In the genomic region with DNA sequence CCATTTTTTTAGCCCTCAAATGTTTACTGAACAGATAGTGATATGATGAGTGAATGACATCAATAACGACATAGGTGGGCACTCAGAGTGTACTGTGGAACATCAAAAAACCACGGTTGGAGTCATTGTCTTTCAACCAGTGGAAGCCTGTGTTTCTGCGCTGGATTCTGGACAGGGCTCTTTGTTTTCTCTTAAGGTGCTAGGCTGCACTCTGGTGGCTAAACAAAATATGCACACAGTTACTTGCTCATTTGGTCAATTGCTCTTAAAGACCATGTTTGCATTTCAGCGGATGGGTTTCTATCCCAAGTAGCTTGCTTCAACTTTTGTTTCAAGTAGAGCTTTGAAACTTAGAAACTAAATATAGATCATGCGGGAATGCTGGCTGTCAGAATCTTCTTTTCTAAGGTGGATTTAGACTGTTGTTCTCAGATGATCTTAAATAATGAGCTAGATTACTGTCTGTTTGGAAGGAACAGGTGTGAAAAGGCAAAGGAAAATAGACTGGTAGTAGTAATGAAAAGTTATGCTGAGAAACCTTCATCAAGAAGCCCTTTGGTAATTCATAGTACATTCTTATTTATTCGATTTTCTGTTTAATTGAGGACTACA, we compare ENCODE assay signal across 8 cellular contexts. TPM values are rescaled to one million over a fixed set of nuclear protein-coding genes. Genes with fewer than 3 reads are reported as not detected.
DNase-seq lines count a peak whose midpoint lies in the region; ATAC-seq lines count a peak whose summit lies in the region.

No MANE protein-coding gene starts in this region.

- no peak overlapping the region for H3K23ac ChIP-seq in neuronal stem cell (ENCODE audit: low read depth, low read length, poor library complexity)

- no peaks in the 10 kb centered on the region for H3K27me3 ChIP-seq in neuronal stem cell (ENCODE audit: control insufficient read depth in 3 of 3, insufficient read depth in 3 of 3, low read depth in 1 of 3, low read length in 3 of 3)

- H3K27me3 Mint-ChIP-seq in activated CD8-positive, alpha-beta T cell treated with anti-CD3 and anti-CD28 coated beads, Interleukin-2, amount 10 ng/mL, durations not matched to agents 7 days and 5 days (ENCODE audit: low read depth): no peaks in the 10 kb centered on the region

- no peak overlapping the region for H2AK5ac ChIP-seq in neuronal stem cell (ENCODE audit: low read depth, low read length)

- H2AFZ ChIP-seq in neuronal stem cell (ENCODE audit: low read length): no peak overlapping the region

- no peaks in the 10 kb centered on the region for H3K4me1 ChIP-seq in neuronal stem cell (ENCODE audit: control insufficient read depth in 2 of 2, insufficient read depth in 1 of 2, low read depth in 1 of 2, low read length in 2 of 2)

- H3K9ac ChIP-seq in neuronal stem cell (ENCODE audit: low read depth, low read length, poor library complexity): no peak overlapping the region

- H2BK5ac ChIP-seq in neuronal stem cell (ENCODE audit: low read length): no peak overlapping the region

- H3K4me3 Mint-ChIP-seq in activated CD8-positive, alpha-beta T cell treated with anti-CD3 and anti-CD28 coated beads, Interleukin-2, amount 10 ng/mL, durations not matched to agents 7 days and 5 days: no peak overlapping the region

- H3K36me3 Mint-ChIP-seq in activated CD8-positive, alpha-beta T cell treated with anti-CD3 and anti-CD28 coated beads, Interleukin-2, amount 10 ng/mL, durations not matched to agents 7 days and 5 days (ENCODE audit: low read depth): no peaks in the 10 kb centered on the region

- peaks cover 24 to 92% of the 10 kb centered on the region in 2 donors for H3K36me3 ChIP-seq in neuronal stem cell (replicated peaks in 1 of 2; ENCODE audit: control insufficient read depth in 2 of 2, insufficient read depth in 2 of 2, low read length in 2 of 2)

- no peak overlapping the region for H3K18ac ChIP-seq in neuronal stem cell (ENCODE audit: low read length)

- no peak overlapping the region for H3K27ac Mint-ChIP-seq in activated CD8-positive, alpha-beta T cell treated with anti-CD3 and anti-CD28 coated beads, Interleukin-2, amount 10 ng/mL, durations not matched to agents 7 days and 5 days

- no peaks in the 10 kb centered on the region for H3K9me3 Mint-ChIP-seq in activated CD8-positive, alpha-beta T cell treated with anti-CD3 and anti-CD28 coated beads, Interleukin-2, amount 10 ng/mL, durations not matched to agents 7 days and 5 days (ENCODE audit: insufficient read depth)

- peak; percentile 83 for ATAC-seq in GM21423 (IDR thresholded peaks at IDR 0.05; ENCODE audit: unreplicated experiment)
- ATAC-seq in activated CD8-positive, alpha-beta T cell treated with anti-CD3 and anti-CD28 coated beads, Interleukin-2, amount 10 ng/mL, durations not matched to agents 7 days and 5 days: peak; percentile 82

- no peak overlapping the region for H3K14ac ChIP-seq in neuronal stem cell (ENCODE audit: low read length)

- no peaks in the 10 kb centered on the region for H3K4me1 Mint-ChIP-seq in activated CD8-positive, alpha-beta T cell treated with anti-CD3 and anti-CD28 coated beads, Interleukin-2, amount 10 ng/mL, durations not matched to agents 7 days and 5 days (ENCODE audit: low read depth)

- H3K4ac ChIP-seq in neuronal stem cell (ENCODE audit: low read length): no peak overlapping the region

- H2BK15ac ChIP-seq in neuronal stem cell (ENCODE audit: low read length): no peak overlapping the region

- WGBS in neuronal stem cell (ENCODE audit: extremely low coverage in 2 of 2, insufficient read length in 2 of 2, insufficient replicate concordance in 1 of 2), 2 donors: no CpG with 5 or more reads among the region's 6 CpGs

- H3K4me2 ChIP-seq in neuronal stem cell (ENCODE audit: insufficient read depth, low read length, poor library complexity, severe bottlenecking): no peak overlapping the region

- POLR2A ChIA-PET in activated CD8-positive, alpha-beta T cell treated with anti-CD3 and anti-CD28 coated beads, Interleukin-2, amount 10 ng/mL, durations not matched to agents 7 days and 5 days (lab: Charles Lee): interaction anchor here (0.5 kb wide), 1 partner anchor 343 kb away, joined by 3 read pairs; no protein-coding TSS in a partner anchor

- H3K79me1 ChIP-seq in neuronal stem cell (ENCODE audit: low read depth, low read length): no peaks in the 10 kb centered on the region

- CTCF ChIA-PET in activated CD8-positive, alpha-beta T cell treated with anti-CD3 and anti-CD28 coated beads, Interleukin-2, amount 10 ng/mL, durations not matched to agents 7 days and 5 days (lab: Charles Lee): interaction anchor here (0.6 to 2.2 kb wide), 19 partner anchors 9 to 1078 kb away, joined by 3 to 11 read pairs (median 3); no protein-coding TSS in a partner anchor

- DNase-seq in EL (peak; percentile 75), HPDE6-E6E7 (ENCODE audit: extremely low spot score) (peak; percentile 71), NCI-H82 treated with DMSO at 0.1 percent for 48 hours (lab: John Stamatoyannopoulos, UW; ENCODE audit: unreplicated experiment) (peak; percentile 61), fibroblast of peridontal ligament (ENCODE audit: extremely low read depth) (peak; percentile 93), neuronal stem cell (ENCODE audit: low spot score) (peak; percentile 58), NCI-H128 (lab: John Stamatoyannopoulos, UW; ENCODE audit: unreplicated experiment) (no peak)
- peak; percentile 70 for DNase-seq in activated CD8-positive, alpha-beta T cell treated with anti-CD3 and anti-CD28 coated beads, Interleukin-2, amount 10 ng/mL, durations not matched to agents 7 days and 5 days

- H3K4me3 ChIP-seq in neuronal stem cell (ENCODE audit: low read length in 2 of 2): no peak overlapping the region

- no peak overlapping the region for H2BK120ac ChIP-seq in neuronal stem cell (ENCODE audit: low read depth, low read length)

- no peak overlapping the region for H4K91ac ChIP-seq in neuronal stem cell (ENCODE audit: low read depth, low read length, poor library complexity)

- no peak overlapping the region for H4K8ac ChIP-seq in neuronal stem cell (ENCODE audit: low read depth, low read length)

- no peak overlapping the region for H2BK12ac ChIP-seq in neuronal stem cell (ENCODE audit: low read length)

- H3K27ac ChIP-seq in neuronal stem cell (replicated peaks; ENCODE audit: low read length): no peak overlapping the region

- H3K9me3 ChIP-seq in neuronal stem cell (replicated peaks in 1 of 2; ENCODE audit: control insufficient read depth in 2 of 2, insufficient read depth in 1 of 2, low read depth in 1 of 2, low read length in 2 of 2): no peaks in the 10 kb centered on the region

RNA-seq across cellular contexts. Expression of gene LYPD6B, which starts 48.5 kb away (rescaled TPM):
- total RNA-seq in activated CD8-positive, alpha-beta T cell treated with anti-CD3 and anti-CD28 coated beads, Interleukin-2, amount 10 ng/mL, durations not matched to agents 7 days and 5 days: not detected
- 0.45 TPM for polyA plus RNA-seq in neuronal stem cell (2013, experiment 1 of 2)
- polyA plus RNA-seq in neuronal stem cell (2013, experiment 2 of 2): 0.33 TPM
